8 cellular contexts compared by ENCODE assay signal in genomic region chr5:77210091-77211012, GRCh38. TPM values are rescaled to one million over a fixed set of nuclear protein-coding genes. Genes with fewer than 3 reads are reported as not detected.
A peak's percentile ranks its signal among the peaks of the same experiment; 100 is the strongest.
DNase-seq lines count a peak whose midpoint lies in the region; ATAC-seq and TF ChIP-seq lines count a peak whose summit lies in the region.

TSS of gene PDE8B (plus strand) at chr5:77210680. CDS start at chr5:77210926, 246 bp downstream.

- H3K36me3 ChIP-seq in sigmoid colon, result no peaks in the 10 kb centered on the region

- H3K4me3 ChIP-seq in sigmoid colon, result peak within 1 kb of the TSS; percentile 40 to 86 (median 68)

- TF ChIP-seq EP300 in sigmoid colon (IDR thresholded peaks at IDR 0.05), result no peak

- H3K27me3 Mint-ChIP-seq in activated T-helper 17 cell treated with anti-CD3 and anti-CD28 coated beads, Interleukin-2, amount 50 U/mL, for 72 hours, result peaks cover 62% of the 10 kb centered on the region

- intact Hi-C loops in sigmoid colon (cut with DNase I), result loop anchor here (1.0 to 5.0 kb wide), 4 partner anchors 66 to 282 kb away; partner anchors contain the start of gene WDR41

- peak within 1 kb of the TSS in 3 of 4 donors; percentile 29 to 57 (median 43) for H3K27ac ChIP-seq in sigmoid colon

- H3K4me3 Mint-ChIP-seq in activated T-helper 17 cell treated with anti-CD3 and anti-CD28 coated beads, Interleukin-2, amount 50 U/mL, for 72 hours, result peak within 1 kb of the TSS; percentile 61

- peaks cover 0 to 8% (median 3%) of the 10 kb centered on the region in 3 donors for H3K27me3 ChIP-seq in sigmoid colon

- peaks cover 6% of the 10 kb centered on the region for H3K36me3 Mint-ChIP-seq in activated T-helper 17 cell treated with anti-CD3 and anti-CD28 coated beads, Interleukin-2, amount 50 U/mL, for 72 hours (ENCODE audit: low read depth)

- H3K27ac Mint-ChIP-seq in activated T-helper 17 cell treated with anti-CD3 and anti-CD28 coated beads, Interleukin-2, amount 50 U/mL, for 72 hours, result no peak within 1 kb of the TSS

- TF ChIP-seq CTCF in sigmoid colon (IDR thresholded peaks at IDR 0.05), result no peak

- no peaks in the 10 kb centered on the region for H3K9me3 ChIP-seq in sigmoid colon

- no peaks in the 10 kb centered on the region for H3K4me1 Mint-ChIP-seq in activated T-helper 17 cell treated with anti-CD3 and anti-CD28 coated beads, Interleukin-2, amount 50 U/mL, for 72 hours

- no peak for TF ChIP-seq POLR2A in sigmoid colon (IDR thresholded peaks at IDR 0.05)

- peaks cover 0 to 22% (median 10%) of the 10 kb centered on the region in 4 donors for H3K4me1 ChIP-seq in sigmoid colon

- ATAC-seq in activated T-helper 17 cell treated with anti-CD3 and anti-CD28 coated beads, Interleukin-2, amount 50 U/mL, for 72 hours (replicated peaks), result peak; percentile 38
- ATAC-seq in GM18907 (IDR thresholded peaks at IDR 0.05; ENCODE audit: unreplicated experiment), result no peak

- DNase-seq in NCI-H345 (lab: John Stamatoyannopoulos, UW) (peak; percentile 20), NCI-H345 treated with DMSO at 0.1 percent for 48 hours (lab: John Stamatoyannopoulos, UW; ENCODE audit: unreplicated experiment) (no peak), hypothalamus (lab: John Stamatoyannopoulos, UW) (peak in 26 of 51 donors; percentile 14 to 67 (median 35)), sigmoid colon (no peak)
- DNase-seq in NK-92 treated with Interleukin-12 subunit alpha and Interleukin-12 subunit beta, amount 100 ng/mL, for 24 hours (lab: John Stamatoyannopoulos, UW), result no peak
- no peak for DNase-seq in activated CD4-positive, CD25-positive, alpha-beta regulatory T cell (lab: John Stamatoyannopoulos, UW)

- no peaks in the 10 kb centered on the region for H3K9me3 Mint-ChIP-seq in activated T-helper 17 cell treated with anti-CD3 and anti-CD28 coated beads, Interleukin-2, amount 50 U/mL, for 72 hours

- 1% methylated on average over 116 of the region's 116 CpGs for WGBS in sigmoid colon, 2 donors

RNA-seq across cellular contexts. Expression of gene PDE8B, which starts in this region (rescaled TPM):
- not detected for total RNA-seq in activated T-helper 17 cell treated with anti-CD3 and anti-CD28 coated beads, Interleukin-2, amount 50 U/mL, for 72 hours
- 10 to 100 TPM in 1 of 4 donors, 1 to 10 TPM in 3; 2.9 to 11.3 (median 6.1) TPM for total RNA-seq in sigmoid colon
- under 1 TPM; 0.23 to 0.60 (median 0.52) TPM for polyA plus RNA-seq in sigmoid colon

Comparison
In these comparisons a context has a peak if more than half of its experiments do, and no peak if none do; other contexts are left out.
1. DNase-seq: peak in NCI-H345 (single experiment) and hypothalamus (26 of 51); none in NCI-H345 treated with DMSO at 0.1 percent for 48 hours (single experiment), sigmoid colon (single experiment), NK-92 treated with Interleukin-12 subunit alpha and Interleukin-12 subunit beta, amount 100 ng/mL, for 24 hours (single experiment) and activated CD4-positive, CD25-positive, alpha-beta regulatory T cell (0 of 4).
2. Peak in ATAC-seq in activated T-helper 17 cell treated with anti-CD3 and anti-CD28 coated beads, Interleukin-2, amount 50 U/mL, for 72 hours; RNA of the gene not detected or under 1 TPM.